Comparison of ENCODE assay signal across 9 cellular contexts in the genomic region with DNA sequence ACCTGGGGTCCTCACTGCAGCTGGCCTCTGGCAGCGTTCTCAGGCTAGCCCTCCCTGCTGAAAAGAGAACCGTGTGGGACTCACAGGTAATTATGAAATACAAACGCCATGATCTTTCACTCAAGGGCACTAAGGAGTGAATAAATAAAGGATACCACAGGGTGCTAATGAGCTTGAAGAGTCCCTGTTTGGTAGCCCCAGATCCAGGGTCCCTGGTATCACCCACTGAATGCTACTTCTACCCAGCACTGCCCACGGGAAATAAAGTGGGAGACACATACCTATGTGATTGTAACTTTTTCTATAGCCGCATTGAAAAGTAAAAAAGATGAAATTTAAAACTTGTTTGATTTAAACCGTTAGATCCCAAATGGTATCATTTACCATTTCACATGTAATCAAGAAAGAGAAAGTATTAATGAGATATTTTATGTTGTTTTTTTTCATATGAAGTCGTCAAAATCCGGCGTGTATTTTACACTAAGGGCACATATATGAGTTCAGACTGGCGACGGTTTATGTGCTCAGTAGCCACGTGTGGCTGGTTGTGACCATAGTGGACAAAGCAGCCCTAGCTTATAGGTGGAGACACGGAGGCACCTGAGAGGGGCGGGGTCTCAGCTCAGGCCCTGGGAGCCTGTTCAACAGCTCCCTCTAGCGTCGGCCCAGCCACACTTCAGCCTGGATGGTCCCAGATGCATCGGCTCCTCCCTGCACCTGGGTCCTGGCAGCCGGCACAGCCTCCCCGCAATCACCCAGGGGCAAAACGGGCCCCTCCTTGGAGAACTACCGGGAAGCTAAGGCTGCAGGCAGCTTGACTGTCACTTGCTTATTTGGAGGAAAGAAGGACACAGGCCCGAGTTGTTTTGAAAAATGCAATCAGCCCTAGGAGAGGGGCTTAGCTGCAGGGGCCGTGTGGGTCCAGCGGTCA. TPM values are rescaled to one million over a fixed set of nuclear protein-coding genes. Genes with fewer than 3 reads are reported as not detected.
DNase-seq lines count a peak whose midpoint lies in the region; ATAC-seq and TF ChIP-seq lines count a peak whose summit lies in the region.
"Had no signal": no experiment of that assay in that cellular context is flagged by ENCODE, and none has a peak within 500 bp of the region (broad histone marks: within the 10 kb centered on the region; RNA-seq: fewer than 3 reads in every experiment).

No MANE protein-coding gene starts in this region.

- H3K27ac ChIP-seq in C4-2B: peak overlapping the region; percentile 60
- H3K27ac ChIP-seq: SK-N-MC had no signal

- peak; percentile 42 for ATAC-seq in GM19351 (IDR thresholded peaks at IDR 0.05; ENCODE audit: unreplicated experiment)
- peak; percentile 45 for ATAC-seq in HG03460 (IDR thresholded peaks at IDR 0.05; ENCODE audit: unreplicated experiment)

- peak; percentile 98 for TF ChIP-seq CTCF in C4-2B (conservative IDR thresholded peaks at IDR 0.05)

- DNase-seq in NCI-H526 treated with DMSO at 0.1 percent for 48 hours (lab: John Stamatoyannopoulos, UW) (peak; percentile 74), dermis microvascular lymphatic vessel endothelial cell (ENCODE audit: low read depth in 2 of 2) (peak; percentile 60 to 86), lung microvascular endothelial cell (ENCODE audit: low read depth in 2 of 2) (peak; percentile 74 to 88)
- DNase-seq in activated CD4-positive, alpha-beta T cell treated with anti-CD3 and anti-CD28 coated beads, Interleukin-2, amount 50 U/mL, for 24 hours (ENCODE audit: low read depth in 1 of 2, low spot score in 1 of 2): peak; percentile 59 to 76
- peak; percentile 55 for DNase-seq in stimulated activated CD8-positive, alpha-beta memory T cell treated with anti-CD3 and anti-CD28 coated beads, Interleukin-12 subunit alpha, Interleukin-12 subunit beta, amount 100 ng/mL, for 4 hours (ENCODE audit: low read depth)

RNA-seq across cellular contexts. Expression of a gene that starts 39.2 kb away (rescaled TPM):
- 36.8 and 71.6 TPM in 2 replicates for total RNA-seq in dermis microvascular lymphatic vessel endothelial cell
- 35.5 and 47.3 TPM in 2 replicates for total RNA-seq in lung microvascular endothelial cell

Comparison
In these comparisons a context has a peak if more than half of its experiments do, and no peak if none do; other contexts are left out.
1. Peak in every context shown above with its lines: DNase-seq, ATAC-seq and H3K27ac ChIP-seq.